ENCODE assay signal across 20 cellular contexts in the genomic region with DNA sequence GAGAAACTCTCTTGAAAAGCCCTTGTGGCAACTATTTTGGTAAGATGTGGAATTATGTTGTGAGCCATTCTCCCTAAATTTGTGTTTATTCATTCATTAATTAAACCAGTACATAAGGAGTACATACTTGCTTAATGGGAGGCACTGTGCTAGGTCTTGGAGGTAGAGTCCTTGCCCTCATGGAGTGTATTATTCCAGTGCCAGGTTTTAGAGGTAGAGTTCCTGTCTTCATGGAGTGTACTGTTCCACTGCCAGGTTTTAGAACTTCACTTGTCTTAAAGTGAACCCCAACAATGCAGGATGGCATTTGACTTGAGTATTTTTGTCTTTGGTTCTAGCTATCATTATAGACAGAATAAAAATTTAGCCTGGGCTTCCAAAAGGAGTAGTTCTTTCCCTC. TPM values are rescaled to one million over a fixed set of nuclear protein-coding genes. Genes with fewer than 3 reads are reported as not detected.
DNase-seq lines count a peak whose midpoint lies in the region; ATAC-seq and TF ChIP-seq lines count a peak whose summit lies in the region.
"Had no signal": no experiment of that assay in that cellular context is flagged by ENCODE, and none has a peak within 500 bp of the region (broad histone marks: within the 10 kb centered on the region; RNA-seq: fewer than 3 reads in every experiment).

No MANE protein-coding gene starts in this region.

- H3K36me3 ChIP-seq in Loucy (ENCODE audit: insufficient read depth, low read length) (no peaks in the 10 kb centered on the region), neutrophil (no peaks in the 10 kb centered on the region), tibial nerve (no peaks in the 10 kb centered on the region)
- H3K36me3 ChIP-seq: SJSA1, uterus had no signal

- H2AFZ ChIP-seq in Loucy (ENCODE audit: low read length): no peak overlapping the region
- H2AFZ ChIP-seq: PC-9 had no signal

- H3K9me3 ChIP-seq in CD4-positive, alpha-beta T cell (ENCODE audit: control insufficient read depth, low read length): no peaks in the 10 kb centered on the region
- H3K9me3 ChIP-seq in Loucy (ENCODE audit: insufficient read depth, low read depth, low read length) (no peaks in the 10 kb centered on the region), neutrophil (no peaks in the 10 kb centered on the region), tibial nerve (no peaks in the 10 kb centered on the region)
- H3K9me3 ChIP-seq: Caco-2, SJSA1, uterus had no signal

- intact Hi-C loops in CD4-positive, alpha-beta T cell (cut with DNase I, micrococcal nuclease): loop anchor here in 1 of 2 experiments (10.0 kb wide), 1 partner anchor 699 kb away; the partner anchor contains the start of genes BBIP1 and SHOC2
- intact Hi-C loops in activated T-helper 1 cell treated with anti-CD3 and anti-CD28 coated beads, Interleukin-12 subunit alpha, Interleukin-12 subunit beta, Interleukin-2, Interleukin-4 antibody, amounts not matched to agents 30 ng/mL and 10 ng/mL and 1 ng/mL, durations not matched to agents 14 hours and 24 hours and 36 hours (cut with micrococcal nuclease): no loop called here

- peaks cover 2% of the 10 kb centered on the region for H3K36me3 Mint-ChIP-seq in CD4-positive, alpha-beta T cell (ENCODE audit: low read depth)
- peaks cover 22% of the 10 kb centered on the region for H3K36me3 Mint-ChIP-seq in activated T-helper 1 cell treated with anti-CD3 and anti-CD28 coated beads, Interleukin-12 subunit alpha, Interleukin-12 subunit beta, Interleukin-2, Interleukin-4 antibody, amounts not matched to agents 30 ng/mL and 10 ng/mL and 1 ng/mL, durations not matched to agents 14 hours and 24 hours and 36 hours (ENCODE audit: low read depth)

- TF ChIP-seq CTCF in CD4-positive, alpha-beta T cell (IDR thresholded peaks at IDR 0.05): no peak
- TF ChIP-seq CTCF in Loucy (conservative IDR thresholded peaks at IDR 0.05; ENCODE audit: low read length): no peak
- TF ChIP-seq CTCF in neutrophil (IDR thresholded peaks at IDR 0.05): no peak
- TF ChIP-seq CTCF in tibial nerve (IDR thresholded peaks at IDR 0.05): no peak

- no peaks in the 10 kb centered on the region for H3K9me3 Mint-ChIP-seq in CD4-positive, alpha-beta T cell
- no peaks in the 10 kb centered on the region for H3K9me3 Mint-ChIP-seq in activated T-helper 1 cell treated with anti-CD3 and anti-CD28 coated beads, Interleukin-12 subunit alpha, Interleukin-12 subunit beta, Interleukin-2, Interleukin-4 antibody, amounts not matched to agents 30 ng/mL and 10 ng/mL and 1 ng/mL, durations not matched to agents 14 hours and 24 hours and 36 hours
- H3K9me3 Mint-ChIP-seq: stimulated activated naive CD8-positive, alpha-beta T cell treated with anti-CD3 and anti-CD28 coated beads, Interleukin-15, Interleukin-2, amounts not matched to agents 100 ng/mL and 50 ng/mL, for 24 hours had no signal

- H4K20me1 ChIP-seq in Loucy (ENCODE audit: insufficient read depth, low read length, poor library complexity, severe bottlenecking): peaks cover 11% of the 10 kb centered on the region

- peaks cover 24% of the 10 kb centered on the region; the same call in 1 of the 2 replicates for H3K79me2 ChIP-seq in Loucy (ENCODE audit: insufficient read depth, low read length)

- DNase-seq in CD4-positive, alpha-beta T cell: no peak
- DNase-seq in caudate nucleus (lab: John Stamatoyannopoulos, UW): peak in 1 of 61 donors; percentile 27
- DNase-seq in tibial nerve (ENCODE audit: low spot score in 2 of 2): no peak
- no peak for DNase-seq in activated T-helper 1 cell treated with anti-CD3 and anti-CD28 coated beads, Interleukin-12 subunit alpha, Interleukin-12 subunit beta, Interleukin-2, Interleukin-4 antibody, amounts not matched to agents 30 ng/mL and 10 ng/mL and 1 ng/mL, durations not matched to agents 14 hours and 24 hours and 36 hours (ENCODE audit: low spot score)
- DNase-seq in SIG-M5 treated with dmso at 0.1 percent for 504 hours (lab: John Stamatoyannopoulos, UW; ENCODE audit: unreplicated experiment): no peak
- DNase-seq: activated gamma-delta T cell treated with Interleukin-2 at 50 U/mL for 16 hours; anterior cingulate cortex; Caco-2; NCI-H1436; NCI-H82; PC-9; stimulated activated CD4-positive, alpha-beta T cell treated with anti-CD3 and anti-CD28 coated beads, Interleukin-1b, Interleukin-23, amount 100 ng/mL, for 48 hours; uterus had no signal

- H3K4me1 Mint-ChIP-seq in CD4-positive, alpha-beta T cell (ENCODE audit: low read depth): peaks cover 68% of the 10 kb centered on the region
- peaks cover 84% of the 10 kb centered on the region for H3K4me1 Mint-ChIP-seq in activated T-helper 1 cell treated with anti-CD3 and anti-CD28 coated beads, Interleukin-12 subunit alpha, Interleukin-12 subunit beta, Interleukin-2, Interleukin-4 antibody, amounts not matched to agents 30 ng/mL and 10 ng/mL and 1 ng/mL, durations not matched to agents 14 hours and 24 hours and 36 hours (ENCODE audit: low read depth)

- no peak overlapping the region for H3K9ac ChIP-seq in Loucy (ENCODE audit: low read depth, low read length, poor library complexity, severe bottlenecking)

- H3K27me3 Mint-ChIP-seq in CD4-positive, alpha-beta T cell: no peaks in the 10 kb centered on the region
- H3K27me3 Mint-ChIP-seq in activated T-helper 1 cell treated with anti-CD3 and anti-CD28 coated beads, Interleukin-12 subunit alpha, Interleukin-12 subunit beta, Interleukin-2, Interleukin-4 antibody, amounts not matched to agents 30 ng/mL and 10 ng/mL and 1 ng/mL, durations not matched to agents 14 hours and 24 hours and 36 hours (ENCODE audit: insufficient read depth): no peaks in the 10 kb centered on the region

- peak overlapping the region; percentile 45 for H3K27ac Mint-ChIP-seq in CD4-positive, alpha-beta T cell
- H3K27ac Mint-ChIP-seq in activated T-helper 1 cell treated with anti-CD3 and anti-CD28 coated beads, Interleukin-12 subunit alpha, Interleukin-12 subunit beta, Interleukin-2, Interleukin-4 antibody, amounts not matched to agents 30 ng/mL and 10 ng/mL and 1 ng/mL, durations not matched to agents 14 hours and 24 hours and 36 hours: no peak overlapping the region
- H3K27ac Mint-ChIP-seq: stimulated activated naive CD8-positive, alpha-beta T cell treated with anti-CD3 and anti-CD28 coated beads, Interleukin-15, Interleukin-2, amounts not matched to agents 100 ng/mL and 50 ng/mL, for 24 hours had no signal

- peak overlapping the region; percentile 7 for H3K4me3 Mint-ChIP-seq in CD4-positive, alpha-beta T cell
- no peak overlapping the region for H3K4me3 Mint-ChIP-seq in activated T-helper 1 cell treated with anti-CD3 and anti-CD28 coated beads, Interleukin-12 subunit alpha, Interleukin-12 subunit beta, Interleukin-2, Interleukin-4 antibody, amounts not matched to agents 30 ng/mL and 10 ng/mL and 1 ng/mL, durations not matched to agents 14 hours and 24 hours and 36 hours
- H3K4me3 Mint-ChIP-seq: stimulated activated naive CD8-positive, alpha-beta T cell treated with anti-CD3 and anti-CD28 coated beads, Interleukin-15, Interleukin-2, amounts not matched to agents 100 ng/mL and 50 ng/mL, for 24 hours had no signal

- no peak for TF ChIP-seq POLR2A in tibial nerve (IDR thresholded peaks at IDR 0.05)

- ATAC-seq in CD4-positive, alpha-beta T cell (ENCODE audit: poor library complexity): no peak
- no peak for ATAC-seq in GM18519 (IDR thresholded peaks at IDR 0.05; ENCODE audit: low FRiP score, unreplicated experiment)
- ATAC-seq: sciatic nerve had no signal

- H3K4me3 ChIP-seq in Loucy (ENCODE audit: low read length, poor library complexity, severe bottlenecking): no peak overlapping the region
- peak overlapping the region in 1 of 2 experiments; percentile 90 for H3K4me3 ChIP-seq in neutrophil (ENCODE audit: low read depth in 1 of 2, low read length in 1 of 2)
- no peak overlapping the region for H3K4me3 ChIP-seq in tibial nerve
- H3K4me3 ChIP-seq: PC-9, SJSA1, uterus had no signal

- peak overlapping the region; percentile 22 for H3K4me2 ChIP-seq in Loucy (ENCODE audit: low read depth, low read length, poor library complexity, severe bottlenecking)
- H3K4me2 ChIP-seq: PC-9 had no signal

- no peak for TF ChIP-seq EP300 in tibial nerve (IDR thresholded peaks at IDR 0.05)

- POLR2A ChIA-PET in CD4-positive, alpha-beta T cell (lab: Charles Lee): interaction anchor here (0.9 kb wide), 1 partner anchor 8 kb away, joined by 3 read pairs; no protein-coding TSS in a partner anchor

- H3K27me3 ChIP-seq in CD4-positive, alpha-beta T cell (ENCODE audit: control insufficient read depth, insufficient read depth, low read length): no peaks in the 10 kb centered on the region
- H3K27me3 ChIP-seq in Loucy (ENCODE audit: insufficient read depth, low read length, poor library complexity, severe bottlenecking) (no peaks in the 10 kb centered on the region), neutrophil (no peaks in the 10 kb centered on the region), tibial nerve (no peaks in the 10 kb centered on the region)
- H3K27me3 ChIP-seq: SJSA1, uterus had no signal

- CTCF ChIA-PET in CD4-positive, alpha-beta T cell (lab: Charles Lee): interaction anchor here (0.6 to 2.9 kb wide), 4 partner anchors 9 to 50 kb away, joined by 3 to 12 read pairs (median 4); no protein-coding TSS in a partner anchor

- peaks cover 54% of the 10 kb centered on the region for H3K4me1 ChIP-seq in Loucy (ENCODE audit: insufficient read depth, low read length, poor library complexity, severe bottlenecking)
- peaks cover 100% of the 10 kb centered on the region in 2 experiments for H3K4me1 ChIP-seq in neutrophil (ENCODE audit: control insufficient read depth in 1 of 2, insufficient read depth in 1 of 2, low read depth in 1 of 2, low read length in 1 of 2)
- H3K4me1 ChIP-seq in tibial nerve: peaks cover 0 to 34% (median 5%) of the 10 kb centered on the region in 4 donors
- H3K4me1 ChIP-seq: SJSA1, uterus had no signal

- no peaks in the 10 kb centered on the region for H3K9me2 ChIP-seq in Loucy (replicated peaks; ENCODE audit: low read depth, low read length)

- no peak overlapping the region for H3K27ac ChIP-seq in CD4-positive, alpha-beta T cell (ENCODE audit: low read depth, low read length)
- H3K27ac ChIP-seq in caudate nucleus (ENCODE audit: low read depth, low read length): peak overlapping the region; percentile 27
- peak overlapping the region; percentile 97 for H3K27ac ChIP-seq in neutrophil
- H3K27ac ChIP-seq in tibial nerve: no peak overlapping the region
- H3K27ac ChIP-seq: epithelial cell of prostate, PC-9, SJSA1, uterus had no signal

- H3F3A ChIP-seq in Loucy (ENCODE audit: low read depth): 0 out of 2 replicates have a peak, but pooled peaks cover 3% of the 10 kb centered on the region

RNA-seq across cellular contexts. Expression of gene MXI1, which starts 8.8 kb away (rescaled TPM):
- total RNA-seq in CD4-positive, alpha-beta T cell: 10 to 100 TPM; 74.3 to 84.3 TPM
- total RNA-seq in tibial nerve: 100 to 1,000 TPM; 103 to 131 (median 123) TPM
- 14.7 and 15.1 TPM in 2 replicates for total RNA-seq in activated T-helper 1 cell treated with anti-CD3 and anti-CD28 coated beads, Interleukin-12 subunit alpha, Interleukin-12 subunit beta, Interleukin-2, Interleukin-4 antibody, amounts not matched to agents 30 ng/mL and 10 ng/mL and 1 ng/mL, durations not matched to agents 14 hours and 24 hours and 36 hours

Comparison
In these comparisons a context has a peak if more than half of its experiments do, and no peak if none do; other contexts are left out.
1. H3K27ac ChIP-seq: peak in caudate nucleus (single experiment) and neutrophil (single experiment); none in CD4-positive, alpha-beta T cell (single experiment) and tibial nerve (0 of 4).